In genomic region chrX:7330551-7330950, GRCh38 we compare ENCODE assay signal across 16 cellular contexts.
"Had no signal": no experiment of that assay in that cellular context is flagged by ENCODE, and none has a peak within 500 bp of the region (broad histone marks: within the 10 kb centered on the region; RNA-seq: fewer than 3 reads in every experiment).

No MANE protein-coding gene starts in this region.

- H3K27me3 ChIP-seq: heart left ventricle had no signal

- H3K4me1 Mint-ChIP-seq: activated CD4-positive, alpha-beta memory T cell treated with anti-CD3 and anti-CD28 coated beads, Interleukin-2, amount 10 ng/mL, durations not matched to agents 7 days and 5 days; activated naive CD8-positive, alpha-beta T cell treated with anti-CD3 and anti-CD28 coated beads for 36 hours; memory B cell; stimulated activated naive CD8-positive, alpha-beta T cell treated with anti-CD3 and anti-CD28 coated beads, Interleukin-15, amount 100 ng/mL, for 72 hours; T-cell had no signal

- FAIRE-seq: frontal cortex had no signal

- H3K9me3 Mint-ChIP-seq: activated CD4-positive, alpha-beta memory T cell treated with anti-CD3 and anti-CD28 coated beads, Interleukin-2, amount 10 ng/mL, durations not matched to agents 7 days and 5 days; activated naive CD8-positive, alpha-beta T cell treated with anti-CD3 and anti-CD28 coated beads for 36 hours; activated T-cell treated with anti-CD3 and anti-CD28 coated beads, Interleukin-2, amount 50 U/mL, for 72 hours; effector memory CD8-positive, alpha-beta T cell; stimulated activated naive CD8-positive, alpha-beta T cell treated with anti-CD3 and anti-CD28 coated beads, Interleukin-15, amount 100 ng/mL, for 72 hours had no signal

- H3K27me3 Mint-ChIP-seq: activated CD4-positive, alpha-beta memory T cell treated with anti-CD3 and anti-CD28 coated beads, Interleukin-2, amount 10 ng/mL, durations not matched to agents 7 days and 5 days; activated naive CD8-positive, alpha-beta T cell treated with anti-CD3 and anti-CD28 coated beads for 36 hours; effector memory CD8-positive, alpha-beta T cell; memory B cell; stimulated activated naive CD8-positive, alpha-beta T cell treated with anti-CD3 and anti-CD28 coated beads, Interleukin-15, amount 100 ng/mL, for 72 hours; T-cell had no signal

- ATAC-seq: activated T-cell treated with anti-CD3 and anti-CD28 coated beads, Interleukin-2, amount 50 U/mL, for 72 hours; effector memory CD8-positive, alpha-beta T cell; heart left ventricle; stimulated activated naive CD8-positive, alpha-beta T cell treated with anti-CD3 and anti-CD28 coated beads, Interleukin-15, amount 100 ng/mL, for 72 hours; T-cell had no signal

- H3K79me2 ChIP-seq: parathyroid adenoma had no signal

- H3K4me3 Mint-ChIP-seq: activated CD4-positive, alpha-beta memory T cell treated with anti-CD3 and anti-CD28 coated beads, Interleukin-2, amount 10 ng/mL, durations not matched to agents 7 days and 5 days; activated naive CD8-positive, alpha-beta T cell treated with anti-CD3 and anti-CD28 coated beads for 36 hours; activated T-cell treated with anti-CD3 and anti-CD28 coated beads, Interleukin-2, amount 50 U/mL, for 72 hours; effector memory CD8-positive, alpha-beta T cell; memory B cell; stimulated activated naive CD8-positive, alpha-beta T cell treated with anti-CD3 and anti-CD28 coated beads, Interleukin-15, amount 100 ng/mL, for 72 hours; T-cell had no signal

- H3K27ac Mint-ChIP-seq: activated CD4-positive, alpha-beta memory T cell treated with anti-CD3 and anti-CD28 coated beads, Interleukin-2, amount 10 ng/mL, durations not matched to agents 7 days and 5 days; activated naive CD8-positive, alpha-beta T cell treated with anti-CD3 and anti-CD28 coated beads for 36 hours; activated T-cell treated with anti-CD3 and anti-CD28 coated beads, Interleukin-2, amount 50 U/mL, for 72 hours; effector memory CD8-positive, alpha-beta T cell; memory B cell; stimulated activated naive CD8-positive, alpha-beta T cell treated with anti-CD3 and anti-CD28 coated beads, Interleukin-15, amount 100 ng/mL, for 72 hours; T-cell had no signal

- H3K9ac ChIP-seq: parathyroid adenoma had no signal

- H3K9me3 ChIP-seq: heart left ventricle had no signal

- H2AFZ ChIP-seq: parathyroid adenoma had no signal

- H3K27ac ChIP-seq: epithelial cell of prostate, heart left ventricle, parathyroid adenoma, VCaP had no signal

- H3K4me3 ChIP-seq: heart left ventricle had no signal

- H3K4me1 ChIP-seq: heart left ventricle, parathyroid adenoma had no signal

- DNase-seq: activated CD4-positive, alpha-beta memory T cell treated with anti-CD3 and anti-CD28 coated beads, Interleukin-2, amount 10 ng/mL, durations not matched to agents 7 days and 5 days; activated gamma-delta T cell treated with Interleukin-2 at 50 U/mL for 16 hours; activated naive CD8-positive, alpha-beta T cell treated with anti-CD3 and anti-CD28 coated beads for 36 hours; activated T-cell treated with anti-CD3 and anti-CD28 coated beads, Interleukin-2, amount 50 U/mL, for 72 hours; effector memory CD8-positive, alpha-beta T cell; heart left ventricle; stimulated activated CD4-positive, alpha-beta T cell treated with anti-CD3 and anti-CD28 coated beads, Interleukin-15, amount 100 ng/mL, for 24 hours; stimulated activated CD4-positive, alpha-beta T cell treated with anti-CD3 and anti-CD28 coated beads, Interleukin-4, amount 100 ng/mL, for 24 hours; stimulated activated naive CD8-positive, alpha-beta T cell treated with anti-CD3 and anti-CD28 coated beads, Interleukin-15, amount 100 ng/mL, for 72 hours; T-cell; T1000 had no signal
